In genomic region chr1:184634296-184634695, GRCh38 we compare ENCODE assay signal across 11 cellular contexts.
"Had no signal": no experiment of that assay in that cellular context is flagged by ENCODE, and none has a peak within 500 bp of the region (broad histone marks: within the 10 kb centered on the region; RNA-seq: fewer than 3 reads in every experiment).

No MANE protein-coding gene starts in this region.

- H3K36me3 ChIP-seq: brain microvascular endothelial cell, heart left ventricle, tibial nerve, vagina had no signal

- H3K27me3 ChIP-seq: brain microvascular endothelial cell, heart left ventricle, tibial nerve, vagina had no signal

- H3K9me3 ChIP-seq: heart left ventricle, tibial nerve, vagina had no signal

- ATAC-seq: stimulated activated naive B cell treated with anti-CD40 and anti-IgM and Interleukin-4, amounts not matched to agents 10 μg/mL and 1 μg/mL and 100 μg/mL, for 72 hours had no signal

- H3K27ac ChIP-seq: brain microvascular endothelial cell, vagina had no signal

- DNase-seq: activated naive CD8-positive, alpha-beta T cell treated with anti-CD3 and anti-CD28 coated beads for 36 hours; brain microvascular endothelial cell; cerebellar nuclear complex; effector memory CD4-positive, alpha-beta T cell; immature natural killer cell; stimulated activated CD4-positive, alpha-beta T cell treated with anti-CD3 and anti-CD28 coated beads, Interleukin-2, amount 100 ng/mL, for 48 hours; stimulated activated naive B cell treated with anti-CD40 and anti-IgM and Interleukin-4, amounts not matched to agents 10 μg/mL and 1 μg/mL and 100 μg/mL, for 72 hours; T-helper 2 cell had no signal

- H3K4me3 ChIP-seq: heart left ventricle, tibial nerve, vagina had no signal
